Comparison of ENCODE assay signal across 10 cellular contexts in the genomic region with DNA sequence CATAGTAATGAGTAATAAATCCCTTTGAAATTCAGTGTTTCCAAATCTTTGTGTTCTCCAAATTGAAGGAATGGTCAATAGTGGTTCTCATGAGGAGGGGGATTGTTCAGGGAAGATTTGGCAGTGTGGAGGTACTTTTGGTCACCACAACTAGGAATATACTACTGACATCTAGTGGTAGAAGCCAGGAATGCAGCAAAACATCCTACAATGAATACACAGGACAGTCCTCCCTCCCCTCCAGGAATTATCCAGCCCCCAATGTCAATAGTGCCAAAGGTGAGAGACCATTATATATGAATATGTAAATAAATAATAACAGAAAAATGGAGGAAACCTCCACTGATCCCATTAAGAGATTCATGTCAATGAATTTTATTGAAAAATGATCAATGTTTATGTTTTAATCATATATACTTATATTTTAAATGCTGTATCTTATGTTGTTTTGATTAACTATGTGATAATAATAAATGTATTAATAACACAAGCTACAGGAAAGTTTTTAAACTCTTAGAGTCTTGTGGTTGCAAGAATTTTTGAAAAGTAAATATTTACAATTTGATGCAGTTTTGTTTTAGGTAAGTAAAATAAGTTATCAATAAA. TPM values are rescaled to one million over a fixed set of nuclear protein-coding genes. Genes with fewer than 3 reads are reported as not detected.
DNase-seq lines count a peak whose midpoint lies in the region; ATAC-seq and TF ChIP-seq lines count a peak whose summit lies in the region.
"Had no signal": no experiment of that assay in that cellular context is flagged by ENCODE, and none has a peak within 500 bp of the region (broad histone marks: within the 10 kb centered on the region; RNA-seq: fewer than 3 reads in every experiment).

No MANE protein-coding gene starts in this region.

- peak; percentile 79 for ATAC-seq in GM19351 (IDR thresholded peaks at IDR 0.05; ENCODE audit: unreplicated experiment)
- ATAC-seq in activated CD8-positive, alpha-beta T cell treated with anti-CD3 and anti-CD28 coated beads, Interleukin-2, amount 10 ng/mL, durations not matched to agents 7 days and 5 days = no peak
- ATAC-seq in GM18520 (IDR thresholded peaks at IDR 0.05; ENCODE audit: unreplicated experiment) = no peak

- no peak for TF ChIP-seq POLR2A in testis (IDR thresholded peaks at IDR 0.05)

- no peaks in the 10 kb centered on the region for H3K27me3 Mint-ChIP-seq in activated CD8-positive, alpha-beta T cell treated with anti-CD3 and anti-CD28 coated beads, Interleukin-2, amount 10 ng/mL, durations not matched to agents 7 days and 5 days (ENCODE audit: low read depth)

- H3K9me3 ChIP-seq in testis = no peaks in the 10 kb centered on the region
- H3K9me3 ChIP-seq: BLaER1 had no signal

- CTCF ChIA-PET in activated CD8-positive, alpha-beta T cell treated with anti-CD3 and anti-CD28 coated beads, Interleukin-2, amount 10 ng/mL, durations not matched to agents 7 days and 5 days (lab: Charles Lee) = interaction anchor here (1.3 to 1.4 kb wide), 2 partner anchors 25 to 73 kb away, joined by 3 to 6 read pairs; no protein-coding TSS in a partner anchor

- no peak overlapping the region for H3K4me3 Mint-ChIP-seq in activated CD8-positive, alpha-beta T cell treated with anti-CD3 and anti-CD28 coated beads, Interleukin-2, amount 10 ng/mL, durations not matched to agents 7 days and 5 days
- H3K4me3 Mint-ChIP-seq: activated naive CD4-positive, alpha-beta T cell treated with anti-CD3 and anti-CD28 coated beads, Interleukin-2, amount 50 U/mL, for 24 hours had no signal

- H3K9me3 Mint-ChIP-seq in activated CD8-positive, alpha-beta T cell treated with anti-CD3 and anti-CD28 coated beads, Interleukin-2, amount 10 ng/mL, durations not matched to agents 7 days and 5 days (ENCODE audit: insufficient read depth) = no peaks in the 10 kb centered on the region
- H3K9me3 Mint-ChIP-seq: activated naive CD4-positive, alpha-beta T cell treated with anti-CD3 and anti-CD28 coated beads, Interleukin-2, amount 50 U/mL, for 24 hours had no signal

- H3K4me3 ChIP-seq in testis = no peak overlapping the region
- H3K4me3 ChIP-seq: BLaER1 had no signal

- POLR2A ChIA-PET in activated CD8-positive, alpha-beta T cell treated with anti-CD3 and anti-CD28 coated beads, Interleukin-2, amount 10 ng/mL, durations not matched to agents 7 days and 5 days (lab: Charles Lee) = no interaction called here

- no peaks in the 10 kb centered on the region for H3K27me3 ChIP-seq in testis
- H3K27me3 ChIP-seq: BLaER1 had no signal

- no peaks in the 10 kb centered on the region for H3K4me1 Mint-ChIP-seq in activated CD8-positive, alpha-beta T cell treated with anti-CD3 and anti-CD28 coated beads, Interleukin-2, amount 10 ng/mL, durations not matched to agents 7 days and 5 days (ENCODE audit: low read depth)
- H3K4me1 Mint-ChIP-seq: activated naive CD4-positive, alpha-beta T cell treated with anti-CD3 and anti-CD28 coated beads, Interleukin-2, amount 50 U/mL, for 24 hours had no signal

- no peaks in the 10 kb centered on the region for H3K4me1 ChIP-seq in testis
- H3K4me1 ChIP-seq: BLaER1 had no signal

- intact Hi-C loops in testis (cut with DNase I; ENCODE audit: low total_unique reads) = no loop called here

- H3K36me3 ChIP-seq in testis (ENCODE audit: low read depth, missing control alignments) = no peaks in the 10 kb centered on the region
- H3K36me3 ChIP-seq: BLaER1 had no signal

- no peak overlapping the region for H3K27ac ChIP-seq in testis
- H3K27ac ChIP-seq: BLaER1 had no signal

- DNase-seq in DMS79 treated with DMSO at 0.1 percent for 48 hours (lab: John Stamatoyannopoulos, UW) (peak; percentile 1), DMS79 (lab: John Stamatoyannopoulos, UW) (no peak), NCI-H146 treated with DMSO at 0.1 percent for 48 hours (lab: John Stamatoyannopoulos, UW; ENCODE audit: unreplicated experiment) (peak; percentile 14), iPS-NIHi11 (ENCODE audit: low spot score) (peak; percentile 63), testis (peak; percentile 16)
- DNase-seq in activated CD8-positive, alpha-beta T cell treated with anti-CD3 and anti-CD28 coated beads, Interleukin-2, amount 10 ng/mL, durations not matched to agents 7 days and 5 days = peak; percentile 30

- H3K27ac Mint-ChIP-seq in activated CD8-positive, alpha-beta T cell treated with anti-CD3 and anti-CD28 coated beads, Interleukin-2, amount 10 ng/mL, durations not matched to agents 7 days and 5 days = no peak overlapping the region
- H3K27ac Mint-ChIP-seq: activated naive CD4-positive, alpha-beta T cell treated with anti-CD3 and anti-CD28 coated beads, Interleukin-2, amount 50 U/mL, for 24 hours had no signal

- peak in 2 of 3 experiments; percentile 45 to 54 for TF ChIP-seq CTCF in testis (IDR thresholded peaks at IDR 0.05)

- no peaks in the 10 kb centered on the region for H3K36me3 Mint-ChIP-seq in activated CD8-positive, alpha-beta T cell treated with anti-CD3 and anti-CD28 coated beads, Interleukin-2, amount 10 ng/mL, durations not matched to agents 7 days and 5 days (ENCODE audit: low read depth)
- H3K36me3 Mint-ChIP-seq: activated naive CD4-positive, alpha-beta T cell treated with anti-CD3 and anti-CD28 coated beads, Interleukin-2, amount 50 U/mL, for 24 hours had no signal

RNA-seq across cellular contexts. Expression of gene FAM9A, which starts 14.4 kb away (rescaled TPM):
- total RNA-seq in activated CD8-positive, alpha-beta T cell treated with anti-CD3 and anti-CD28 coated beads, Interleukin-2, amount 10 ng/mL, durations not matched to agents 7 days and 5 days = not detected
- 1 to 10 TPM; 1.8 to 2.8 TPM for total RNA-seq in testis
- polyA plus RNA-seq in testis (ENCODE audit: insufficient read depth, low read depth, low replicate concordance) = 2.0 TPM
